ENCODE assay signal across 12 cellular contexts in the genomic region with DNA sequence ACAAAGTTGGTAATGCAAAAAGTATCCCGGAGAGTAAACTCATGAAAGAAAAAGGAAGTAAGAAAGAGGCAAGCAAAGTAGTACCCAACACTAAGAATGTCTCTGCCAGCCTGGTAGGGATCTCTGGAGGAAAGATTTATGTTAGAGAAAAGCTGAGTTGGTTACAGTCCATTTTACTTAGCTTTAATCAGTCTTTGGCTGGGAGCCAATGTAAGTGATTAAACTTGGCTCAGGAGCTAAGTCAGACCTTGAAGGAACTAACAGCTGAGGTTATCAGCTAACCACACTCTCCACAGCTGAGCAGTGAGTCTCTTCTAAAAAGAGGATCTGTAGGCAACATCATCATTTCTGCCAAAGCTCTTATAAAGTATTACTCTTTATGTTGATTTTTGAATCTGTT.
A peak's percentile ranks its signal among the peaks of the same experiment; 100 is the strongest.
DNase-seq lines count a peak whose midpoint lies in the region; ATAC-seq and TF ChIP-seq lines count a peak whose summit lies in the region.
"Had no signal": no experiment of that assay in that cellular context is flagged by ENCODE, and none has a peak within 500 bp of the region (broad histone marks: within the 10 kb centered on the region; RNA-seq: fewer than 3 reads in every experiment).

No MANE protein-coding gene starts in this region.

- ATAC-seq in GM19025 (IDR thresholded peaks at IDR 0.05; ENCODE audit: low read depth, unreplicated experiment) (peak; percentile 50), SK-N-SH treated with all-trans-retinoic acid at 6 μM for 48 hours (no peak)
- ATAC-seq in naive thymus-derived CD4-positive, alpha-beta T cell, result peak; percentile 44

- intact Hi-C loops in naive thymus-derived CD4-positive, alpha-beta T cell (cut with micrococcal nuclease), result no loop called here
- intact Hi-C loops in activated CD4-positive, alpha-beta memory T cell treated with anti-CD3 and anti-CD28 coated beads for 36 hours (cut with micrococcal nuclease), result no loop called here

- no peaks in the 10 kb centered on the region for H3K9me3 ChIP-seq in naive thymus-derived CD4-positive, alpha-beta T cell (ENCODE audit: control insufficient read depth in 2 of 3, low read length in 3 of 3)

- H3K36me3 Mint-ChIP-seq in naive thymus-derived CD4-positive, alpha-beta T cell, result no peaks in the 10 kb centered on the region
- no peaks in the 10 kb centered on the region for H3K36me3 Mint-ChIP-seq in activated CD4-positive, alpha-beta memory T cell treated with anti-CD3 and anti-CD28 coated beads for 36 hours
- H3K36me3 Mint-ChIP-seq in T-helper 2 cell treated with Interferon-gamma antibody and Interleukin-4, amounts not matched to agents 5 μg/mL and 100 μg/mL, for 36 hours (ENCODE audit: low read depth), result no peaks in the 10 kb centered on the region

- H3K4me3 ChIP-seq in naive thymus-derived CD4-positive, alpha-beta T cell (ENCODE audit: low read length), result no peak overlapping the region

- no peak overlapping the region for H3K27ac Mint-ChIP-seq in naive thymus-derived CD4-positive, alpha-beta T cell
- H3K27ac Mint-ChIP-seq in activated CD4-positive, alpha-beta memory T cell treated with anti-CD3 and anti-CD28 coated beads for 36 hours, result no peak overlapping the region
- no peak overlapping the region for H3K27ac Mint-ChIP-seq in T-helper 2 cell treated with Interferon-gamma antibody and Interleukin-4, amounts not matched to agents 5 μg/mL and 100 μg/mL, for 36 hours
- H3K27ac Mint-ChIP-seq: activated B cell treated with CpG ODN at 0.5 μM for 24 hours had no signal

- H3K36me3 ChIP-seq in naive thymus-derived CD4-positive, alpha-beta T cell (ENCODE audit: control insufficient read depth in 2 of 3, insufficient read depth in 3 of 3, low read length in 3 of 3), result no peaks in the 10 kb centered on the region

- H3K4me1 ChIP-seq in naive thymus-derived CD4-positive, alpha-beta T cell (ENCODE audit: control insufficient read depth in 2 of 2, insufficient read depth in 2 of 2, low read length in 2 of 2), result no peaks in the 10 kb centered on the region

- H3K27me3 Mint-ChIP-seq in naive thymus-derived CD4-positive, alpha-beta T cell, result peaks cover 0 to 4% (median 0%) of the 10 kb centered on the region in 5 donors
- no peaks in the 10 kb centered on the region for H3K27me3 Mint-ChIP-seq in activated CD4-positive, alpha-beta memory T cell treated with anti-CD3 and anti-CD28 coated beads for 36 hours
- no peaks in the 10 kb centered on the region for H3K27me3 Mint-ChIP-seq in T-helper 2 cell treated with Interferon-gamma antibody and Interleukin-4, amounts not matched to agents 5 μg/mL and 100 μg/mL, for 36 hours (ENCODE audit: low read depth)

- peaks cover 0 to 4% (median 0%) of the 10 kb centered on the region in 11 donors for H3K9me3 Mint-ChIP-seq in naive thymus-derived CD4-positive, alpha-beta T cell
- no peaks in the 10 kb centered on the region for H3K9me3 Mint-ChIP-seq in activated CD4-positive, alpha-beta memory T cell treated with anti-CD3 and anti-CD28 coated beads for 36 hours
- H3K9me3 Mint-ChIP-seq in T-helper 2 cell treated with Interferon-gamma antibody and Interleukin-4, amounts not matched to agents 5 μg/mL and 100 μg/mL, for 36 hours, result no peaks in the 10 kb centered on the region
- H3K9me3 Mint-ChIP-seq: activated B cell treated with CpG ODN at 0.5 μM for 24 hours had no signal

- CTCF ChIA-PET in naive thymus-derived CD4-positive, alpha-beta T cell (lab: Charles Lee), result no interaction called here
- CTCF ChIA-PET in activated CD4-positive, alpha-beta memory T cell treated with anti-CD3 and anti-CD28 coated beads for 36 hours (lab: Charles Lee), result no interaction called here

- no peak overlapping the region for H3K4me3 Mint-ChIP-seq in naive thymus-derived CD4-positive, alpha-beta T cell
- H3K4me3 Mint-ChIP-seq in activated CD4-positive, alpha-beta memory T cell treated with anti-CD3 and anti-CD28 coated beads for 36 hours, result no peak overlapping the region
- H3K4me3 Mint-ChIP-seq in T-helper 2 cell treated with Interferon-gamma antibody and Interleukin-4, amounts not matched to agents 5 μg/mL and 100 μg/mL, for 36 hours, result no peak overlapping the region
- H3K4me3 Mint-ChIP-seq: activated B cell treated with CpG ODN at 0.5 μM for 24 hours had no signal

- no peaks in the 10 kb centered on the region for H3K27me3 ChIP-seq in naive thymus-derived CD4-positive, alpha-beta T cell (ENCODE audit: control insufficient read depth in 2 of 2, insufficient read depth in 2 of 2, low read length in 2 of 2)

- POLR2A ChIA-PET in naive thymus-derived CD4-positive, alpha-beta T cell (lab: Charles Lee), result no interaction called here
- POLR2A ChIA-PET in activated CD4-positive, alpha-beta memory T cell treated with anti-CD3 and anti-CD28 coated beads for 36 hours (lab: Charles Lee), result no interaction called here

- no peak overlapping the region for H3K27ac ChIP-seq in naive thymus-derived CD4-positive, alpha-beta T cell (ENCODE audit: low read depth, low read length)

- DNase-seq in HT1080 (ENCODE audit: low read depth), result peak; percentile 44
- no peak for DNase-seq in naive thymus-derived CD4-positive, alpha-beta T cell
- no peak for DNase-seq in NCI-H1694 treated with DMSO at 0.1 percent for 48 hours (lab: John Stamatoyannopoulos, UW)
- DNase-seq in activated CD4-positive, alpha-beta memory T cell treated with anti-CD3 and anti-CD28 coated beads for 36 hours, result no peak
- no peak for DNase-seq in T-helper 2 cell treated with Interferon-gamma antibody and Interleukin-4, amounts not matched to agents 5 μg/mL and 100 μg/mL, for 36 hours (ENCODE audit: low spot score)
- DNase-seq in GM20000 (ENCODE audit: low spot score), result no peak
- DNase-seq: activated B cell treated with CpG ODN at 0.5 μM for 24 hours; mammary epithelial cell; NCI-H2227 treated with DMSO at 0.1 percent for 48 hours; stimulated activated CD4-positive, alpha-beta T cell treated with anti-CD3 and anti-CD28 coated beads, Interleukin-12 subunit alpha, Interleukin-12 subunit beta, amount 100 ng/mL, for 4 hours had no signal

- no peak for TF ChIP-seq CTCF in GM20000 (IDR thresholded peaks at IDR 0.05; ENCODE audit: extremely low read depth, missing control alignments)

- H3K4me1 Mint-ChIP-seq in naive thymus-derived CD4-positive, alpha-beta T cell, result peaks cover 0 to 2% (median 0%) of the 10 kb centered on the region in 7 donors
- no peaks in the 10 kb centered on the region for H3K4me1 Mint-ChIP-seq in activated CD4-positive, alpha-beta memory T cell treated with anti-CD3 and anti-CD28 coated beads for 36 hours (ENCODE audit: low read depth)
- H3K4me1 Mint-ChIP-seq in T-helper 2 cell treated with Interferon-gamma antibody and Interleukin-4, amounts not matched to agents 5 μg/mL and 100 μg/mL, for 36 hours (ENCODE audit: low read depth), result no peaks in the 10 kb centered on the region
- H3K4me1 Mint-ChIP-seq: activated B cell treated with CpG ODN at 0.5 μM for 24 hours had no signal

TF ChIP-seq in SK-N-SH treated with all-trans-retinoic acid at 6 μM for 48 hours, 23 proteins besides CTCF, POLR2A, EP300 and RAD21:
- TF ChIP-seq POU6F1 (CRISPR knock-in tag; IDR thresholded peaks at IDR 0.05; ENCODE audit: borderline replicate concordance, low read depth), result no peak
- TF ChIP-seq, protein P1, sequence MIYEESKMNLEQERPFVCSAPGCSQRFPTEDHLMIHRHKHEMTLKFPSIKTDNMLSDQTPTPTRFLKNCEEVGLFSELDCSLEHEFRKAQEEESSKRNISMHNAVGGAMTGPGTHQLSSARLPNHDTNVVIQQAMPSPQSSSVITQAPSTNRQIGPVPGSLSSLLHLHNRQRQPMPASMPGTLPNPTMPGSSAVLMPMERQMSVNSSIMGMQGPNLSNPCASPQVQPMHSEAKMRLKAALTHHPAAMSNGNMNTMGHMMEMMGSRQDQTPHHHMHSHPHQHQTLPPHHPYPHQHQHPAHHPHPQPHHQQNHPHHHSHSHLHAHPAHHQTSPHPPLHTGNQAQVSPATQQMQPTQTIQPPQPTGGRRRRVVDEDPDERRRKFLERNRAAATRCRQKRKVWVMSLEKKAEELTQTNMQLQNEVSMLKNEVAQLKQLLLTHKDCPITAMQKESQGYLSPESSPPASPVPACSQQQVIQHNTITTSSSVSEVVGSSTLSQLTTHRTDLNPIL (CRISPR knock-in tag; IDR thresholded peaks at IDR 0.05; ENCODE audit: low read depth), result no peak
- TF ChIP-seq, protein P2, sequence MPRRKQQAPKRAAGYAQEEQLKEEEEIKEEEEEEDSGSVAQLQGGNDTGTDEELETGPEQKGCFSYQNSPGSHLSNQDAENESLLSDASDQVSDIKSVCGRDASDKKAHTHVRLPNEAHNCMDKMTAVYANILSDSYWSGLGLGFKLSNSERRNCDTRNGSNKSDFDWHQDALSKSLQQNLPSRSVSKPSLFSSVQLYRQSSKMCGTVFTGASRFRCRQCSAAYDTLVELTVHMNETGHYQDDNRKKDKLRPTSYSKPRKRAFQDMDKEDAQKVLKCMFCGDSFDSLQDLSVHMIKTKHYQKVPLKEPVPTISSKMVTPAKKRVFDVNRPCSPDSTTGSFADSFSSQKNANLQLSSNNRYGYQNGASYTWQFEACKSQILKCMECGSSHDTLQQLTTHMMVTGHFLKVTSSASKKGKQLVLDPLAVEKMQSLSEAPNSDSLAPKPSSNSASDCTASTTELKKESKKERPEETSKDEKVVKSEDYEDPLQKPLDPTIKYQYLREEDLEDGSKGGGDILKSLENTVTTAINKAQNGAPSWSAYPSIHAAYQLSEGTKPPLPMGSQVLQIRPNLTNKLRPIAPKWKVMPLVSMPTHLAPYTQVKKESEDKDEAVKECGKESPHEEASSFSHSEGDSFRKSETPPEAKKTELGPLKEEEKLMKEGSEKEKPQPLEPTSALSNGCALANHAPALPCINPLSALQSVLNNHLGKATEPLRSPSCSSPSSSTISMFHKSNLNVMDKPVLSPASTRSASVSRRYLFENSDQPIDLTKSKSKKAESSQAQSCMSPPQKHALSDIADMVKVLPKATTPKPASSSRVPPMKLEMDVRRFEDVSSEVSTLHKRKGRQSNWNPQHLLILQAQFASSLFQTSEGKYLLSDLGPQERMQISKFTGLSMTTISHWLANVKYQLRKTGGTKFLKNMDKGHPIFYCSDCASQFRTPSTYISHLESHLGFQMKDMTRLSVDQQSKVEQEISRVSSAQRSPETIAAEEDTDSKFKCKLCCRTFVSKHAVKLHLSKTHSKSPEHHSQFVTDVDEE (CRISPR knock-in tag; IDR thresholded peaks at IDR 0.05), result no peak
- peak; percentile 79 for TF ChIP-seq ISL1 (CRISPR knock-in tag; IDR thresholded peaks at IDR 0.05)
- TF ChIP-seq RARB (CRISPR knock-in tag; IDR thresholded peaks at IDR 0.05), result no peak
